In the genomic region with DNA sequence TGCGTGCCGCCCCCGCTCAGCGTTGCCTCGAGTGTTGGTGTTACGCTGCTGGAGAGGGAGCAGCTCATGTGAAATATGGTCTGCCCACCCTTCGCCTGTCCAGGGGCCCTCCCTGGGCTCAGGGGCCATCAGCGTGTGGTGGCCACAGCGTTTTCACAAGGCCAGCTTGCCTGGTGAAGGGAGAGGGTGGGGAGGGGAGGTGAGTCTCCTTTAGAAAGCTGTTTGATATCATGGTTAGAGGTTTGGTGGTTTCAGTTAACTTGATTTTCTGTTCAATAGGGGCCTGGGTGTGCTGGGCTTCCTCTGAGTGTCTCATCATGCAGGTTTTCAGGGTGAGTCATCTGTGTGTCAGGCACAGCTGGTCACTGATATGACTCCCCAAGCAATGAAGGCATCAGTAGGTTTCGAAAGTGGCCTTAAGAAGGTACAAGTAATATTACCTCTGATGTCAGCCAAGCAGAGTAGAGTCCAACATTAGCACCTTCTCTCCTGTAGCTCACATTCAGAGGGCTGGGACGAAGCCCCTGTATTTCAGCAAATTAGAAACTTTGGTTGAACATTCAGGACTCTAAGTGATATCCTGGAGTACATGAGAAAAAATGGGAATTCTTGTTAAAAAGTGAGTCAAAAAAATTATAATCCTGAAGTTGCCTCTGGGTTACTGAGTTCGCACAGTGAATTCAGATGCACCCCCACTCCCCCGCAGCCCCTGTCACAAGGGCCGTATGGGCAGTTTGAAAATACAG, we compare ENCODE assay signal across 1 cellular context.
A peak's percentile ranks its signal among the peaks of the same experiment; 100 is the strongest.
TF ChIP-seq lines count a peak whose summit lies in the region.

No MANE protein-coding gene starts in this region.

TF ChIP-seq in HepG2, 621 proteins besides CTCF, POLR2A, EP300 and RAD21 (continued from another document and continues in another):
- TF ChIP-seq, protein P1, sequence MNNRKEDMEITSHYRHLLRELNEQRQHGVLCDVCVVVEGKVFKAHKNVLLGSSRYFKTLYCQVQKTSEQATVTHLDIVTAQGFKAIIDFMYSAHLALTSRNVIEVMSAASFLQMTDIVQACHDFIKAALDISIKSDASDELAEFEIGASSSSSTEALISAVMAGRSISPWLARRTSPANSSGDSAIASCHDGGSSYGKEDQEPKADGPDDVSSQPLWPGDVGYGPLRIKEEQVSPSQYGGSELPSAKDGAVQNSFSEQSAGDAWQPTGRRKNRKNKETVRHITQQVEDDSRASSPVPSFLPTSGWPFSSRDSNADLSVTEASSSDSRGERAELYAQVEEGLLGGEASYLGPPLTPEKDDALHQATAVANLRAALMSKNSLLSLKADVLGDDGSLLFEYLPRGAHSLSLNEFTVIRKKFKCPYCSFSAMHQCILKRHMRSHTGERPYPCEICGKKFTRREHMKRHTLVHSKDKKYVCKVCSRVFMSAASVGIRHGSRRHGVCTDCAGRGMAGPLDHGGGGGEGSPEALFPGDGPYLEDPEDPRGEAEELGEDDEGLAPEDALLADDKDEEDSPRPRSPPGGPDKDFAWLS (CRISPR knock-in tag; IDR thresholded peaks at IDR 0.05; ENCODE audit: borderline replicate concordance), result no peak
- TF ChIP-seq ZNF737 (CRISPR knock-in tag; IDR thresholded peaks at IDR 0.05; ENCODE audit: borderline replicate concordance) (no peak), SP4 (CRISPR knock-in tag; IDR thresholded peaks at IDR 0.05) (peak; percentile 50; the same call in 1 of the 2 replicates), SMARCE1 (IDR thresholded peaks at IDR 0.05; ENCODE audit: borderline replicate concordance) (no peak), XBP1 (CRISPR knock-in tag; IDR thresholded peaks at IDR 0.05) (no peak), FOSL1 (CRISPR knock-in tag; IDR thresholded peaks at IDR 0.05; ENCODE audit: borderline replicate concordance) (peak; percentile 86), SAP130 (CRISPR knock-in tag; IDR thresholded peaks at IDR 0.05; ENCODE audit: low read depth) (peak; percentile 87), RNF2 (conservative IDR thresholded peaks at IDR 0.05; ENCODE audit: low read depth) (no peak), ZNF674 (CRISPR knock-in tag; IDR thresholded peaks at IDR 0.05; ENCODE audit: low read depth) (no peak), ZNF589 (CRISPR knock-in tag; conservative IDR thresholded peaks at IDR 0.05) (no peak), ZNF709 (CRISPR knock-in tag; IDR thresholded peaks at IDR 0.05) (peak; percentile 18; the same call in 1 of the 2 replicates), RCOR2 (CRISPR knock-in tag; IDR thresholded peaks at IDR 0.05) (no peak), SMYD3 (CRISPR knock-in tag; IDR thresholded peaks at IDR 0.05) (no peak), ZSCAN31 (CRISPR knock-in tag; IDR thresholded peaks at IDR 0.05; ENCODE audit: low read depth) (no peak), KDM2A (CRISPR knock-in tag; IDR thresholded peaks at IDR 0.05; ENCODE audit: borderline replicate concordance, low read depth) (peak; percentile 19; the same call in 1 of the 2 replicates), SPEN (CRISPR knock-in tag; IDR thresholded peaks at IDR 0.05; ENCODE audit: low read depth) (peak; percentile 37; the same call in 1 of the 2 replicates), ARHGAP35 (CRISPR knock-in tag; IDR thresholded peaks at IDR 0.05; ENCODE audit: borderline replicate concordance) (peak; percentile 13; the same call in 1 of the 2 replicates), ZKSCAN8 (CRISPR knock-in tag; IDR thresholded peaks at IDR 0.05; ENCODE audit: borderline replicate concordance) (0 out of 2 replicates have a peak, but pooled peaks have one; percentile 25), FOXA3 (CRISPR knock-in tag; IDR thresholded peaks at IDR 0.05) (peak; percentile 22; the same call in 1 of the 2 replicates)
- TF ChIP-seq, protein P2, sequence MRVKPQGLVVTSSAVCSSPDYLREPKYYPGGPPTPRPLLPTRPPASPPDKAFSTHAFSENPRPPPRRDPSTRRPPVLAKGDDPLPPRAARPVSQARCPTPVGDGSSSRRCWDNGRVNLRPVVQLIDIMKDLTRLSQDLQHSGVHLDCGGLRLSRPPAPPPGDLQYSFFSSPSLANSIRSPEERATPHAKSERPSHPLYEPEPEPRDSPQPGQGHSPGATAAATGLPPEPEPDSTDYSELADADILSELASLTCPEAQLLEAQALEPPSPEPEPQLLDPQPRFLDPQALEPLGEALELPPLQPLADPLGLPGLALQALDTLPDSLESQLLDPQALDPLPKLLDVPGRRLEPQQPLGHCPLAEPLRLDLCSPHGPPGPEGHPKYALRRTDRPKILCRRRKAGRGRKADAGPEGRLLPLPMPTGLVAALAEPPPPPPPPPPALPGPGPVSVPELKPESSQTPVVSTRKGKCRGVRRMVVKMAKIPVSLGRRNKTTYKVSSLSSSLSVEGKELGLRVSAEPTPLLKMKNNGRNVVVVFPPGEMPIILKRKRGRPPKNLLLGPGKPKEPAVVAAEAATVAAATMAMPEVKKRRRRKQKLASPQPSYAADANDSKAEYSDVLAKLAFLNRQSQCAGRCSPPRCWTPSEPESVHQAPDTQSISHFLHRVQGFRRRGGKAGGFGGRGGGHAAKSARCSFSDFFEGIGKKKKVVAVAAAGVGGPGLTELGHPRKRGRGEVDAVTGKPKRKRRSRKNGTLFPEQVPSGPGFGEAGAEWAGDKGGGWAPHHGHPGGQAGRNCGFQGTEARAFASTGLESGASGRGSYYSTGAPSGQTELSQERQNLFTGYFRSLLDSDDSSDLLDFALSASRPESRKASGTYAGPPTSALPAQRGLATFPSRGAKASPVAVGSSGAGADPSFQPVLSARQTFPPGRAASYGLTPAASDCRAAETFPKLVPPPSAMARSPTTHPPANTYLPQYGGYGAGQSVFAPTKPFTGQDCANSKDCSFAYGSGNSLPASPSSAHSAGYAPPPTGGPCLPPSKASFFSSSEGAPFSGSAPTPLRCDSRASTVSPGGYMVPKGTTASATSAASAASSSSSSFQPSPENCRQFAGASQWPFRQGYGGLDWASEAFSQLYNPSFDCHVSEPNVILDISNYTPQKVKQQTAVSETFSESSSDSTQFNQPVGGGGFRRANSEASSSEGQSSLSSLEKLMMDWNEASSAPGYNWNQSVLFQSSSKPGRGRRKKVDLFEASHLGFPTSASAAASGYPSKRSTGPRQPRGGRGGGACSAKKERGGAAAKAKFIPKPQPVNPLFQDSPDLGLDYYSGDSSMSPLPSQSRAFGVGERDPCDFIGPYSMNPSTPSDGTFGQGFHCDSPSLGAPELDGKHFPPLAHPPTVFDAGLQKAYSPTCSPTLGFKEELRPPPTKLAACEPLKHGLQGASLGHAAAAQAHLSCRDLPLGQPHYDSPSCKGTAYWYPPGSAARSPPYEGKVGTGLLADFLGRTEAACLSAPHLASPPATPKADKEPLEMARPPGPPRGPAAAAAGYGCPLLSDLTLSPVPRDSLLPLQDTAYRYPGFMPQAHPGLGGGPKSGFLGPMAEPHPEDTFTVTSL (CRISPR knock-in tag; IDR thresholded peaks at IDR 0.05; ENCODE audit: borderline replicate concordance), result no peak
- TF ChIP-seq, protein P3, sequence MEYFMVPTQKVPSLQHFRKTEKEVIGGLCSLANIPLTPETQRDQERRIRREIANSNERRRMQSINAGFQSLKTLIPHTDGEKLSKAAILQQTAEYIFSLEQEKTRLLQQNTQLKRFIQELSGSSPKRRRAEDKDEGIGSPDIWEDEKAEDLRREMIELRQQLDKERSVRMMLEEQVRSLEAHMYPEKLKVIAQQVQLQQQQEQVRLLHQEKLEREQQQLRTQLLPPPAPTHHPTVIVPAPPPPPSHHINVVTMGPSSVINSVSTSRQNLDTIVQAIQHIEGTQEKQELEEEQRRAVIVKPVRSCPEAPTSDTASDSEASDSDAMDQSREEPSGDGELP (IDR thresholded peaks at IDR 0.05; ENCODE audit: borderline replicate concordance, low read depth), result peak; percentile 98
- TF ChIP-seq, protein P4, sequence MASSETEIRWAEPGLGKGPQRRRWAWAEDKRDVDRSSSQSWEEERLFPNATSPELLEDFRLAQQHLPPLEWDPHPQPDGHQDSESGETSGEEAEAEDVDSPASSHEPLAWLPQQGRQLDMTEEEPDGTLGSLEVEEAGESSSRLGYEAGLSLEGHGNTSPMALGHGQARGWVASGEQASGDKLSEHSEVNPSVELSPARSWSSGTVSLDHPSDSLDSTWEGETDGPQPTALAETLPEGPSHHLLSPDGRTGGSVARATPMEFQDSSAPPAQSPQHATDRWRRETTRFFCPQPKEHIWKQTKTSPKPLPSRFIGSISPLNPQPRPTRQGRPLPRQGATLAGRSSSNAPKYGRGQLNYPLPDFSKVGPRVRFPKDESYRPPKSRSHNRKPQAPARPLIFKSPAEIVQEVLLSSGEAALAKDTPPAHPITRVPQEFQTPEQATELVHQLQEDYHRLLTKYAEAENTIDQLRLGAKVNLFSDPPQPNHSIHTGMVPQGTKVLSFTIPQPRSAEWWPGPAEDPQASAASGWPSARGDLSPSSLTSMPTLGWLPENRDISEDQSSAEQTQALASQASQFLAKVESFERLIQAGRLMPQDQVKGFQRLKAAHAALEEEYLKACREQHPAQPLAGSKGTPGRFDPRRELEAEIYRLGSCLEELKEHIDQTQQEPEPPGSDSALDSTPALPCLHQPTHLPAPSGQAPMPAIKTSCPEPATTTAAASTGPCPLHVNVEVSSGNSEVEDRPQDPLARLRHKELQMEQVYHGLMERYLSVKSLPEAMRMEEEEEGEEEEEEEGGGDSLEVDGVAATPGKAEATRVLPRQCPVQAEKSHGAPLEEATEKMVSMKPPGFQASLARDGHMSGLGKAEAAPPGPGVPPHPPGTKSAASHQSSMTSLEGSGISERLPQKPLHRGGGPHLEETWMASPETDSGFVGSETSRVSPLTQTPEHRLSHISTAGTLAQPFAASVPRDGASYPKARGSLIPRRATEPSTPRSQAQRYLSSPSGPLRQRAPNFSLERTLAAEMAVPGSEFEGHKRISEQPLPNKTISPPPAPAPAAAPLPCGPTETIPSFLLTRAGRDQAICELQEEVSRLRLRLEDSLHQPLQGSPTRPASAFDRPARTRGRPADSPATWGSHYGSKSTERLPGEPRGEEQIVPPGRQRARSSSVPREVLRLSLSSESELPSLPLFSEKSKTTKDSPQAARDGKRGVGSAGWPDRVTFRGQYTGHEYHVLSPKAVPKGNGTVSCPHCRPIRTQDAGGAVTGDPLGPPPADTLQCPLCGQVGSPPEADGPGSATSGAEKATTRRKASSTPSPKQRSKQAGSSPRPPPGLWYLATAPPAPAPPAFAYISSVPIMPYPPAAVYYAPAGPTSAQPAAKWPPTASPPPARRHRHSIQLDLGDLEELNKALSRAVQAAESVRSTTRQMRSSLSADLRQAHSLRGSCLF (CRISPR knock-in tag; IDR thresholded peaks at IDR 0.05; ENCODE audit: borderline replicate concordance), result no peak
- TF ChIP-seq, protein P5, sequence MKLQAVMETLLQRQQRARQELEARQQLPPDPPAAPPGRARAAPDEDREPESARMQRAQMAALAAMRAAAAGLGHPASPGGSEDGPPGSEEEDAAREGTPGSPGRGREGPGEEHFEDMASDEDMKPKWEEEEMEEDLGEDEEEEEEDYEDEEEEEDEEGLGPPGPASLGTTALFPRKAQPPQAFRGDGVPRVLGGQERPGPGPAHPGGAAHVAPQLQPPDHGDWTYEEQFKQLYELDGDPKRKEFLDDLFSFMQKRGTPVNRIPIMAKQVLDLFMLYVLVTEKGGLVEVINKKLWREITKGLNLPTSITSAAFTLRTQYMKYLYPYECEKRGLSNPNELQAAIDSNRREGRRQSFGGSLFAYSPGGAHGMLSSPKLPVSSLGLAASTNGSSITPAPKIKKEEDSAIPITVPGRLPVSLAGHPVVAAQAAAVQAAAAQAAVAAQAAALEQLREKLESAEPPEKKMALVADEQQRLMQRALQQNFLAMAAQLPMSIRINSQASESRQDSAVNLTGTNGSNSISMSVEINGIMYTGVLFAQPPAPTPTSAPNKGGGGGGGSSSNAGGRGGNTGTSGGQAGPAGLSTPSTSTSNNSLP (IDR thresholded peaks at IDR 0.05; ENCODE audit: low read depth, low read length), result 0 out of 2 replicates have a peak, but pooled peaks have one; percentile 19
- TF ChIP-seq, protein P6, sequence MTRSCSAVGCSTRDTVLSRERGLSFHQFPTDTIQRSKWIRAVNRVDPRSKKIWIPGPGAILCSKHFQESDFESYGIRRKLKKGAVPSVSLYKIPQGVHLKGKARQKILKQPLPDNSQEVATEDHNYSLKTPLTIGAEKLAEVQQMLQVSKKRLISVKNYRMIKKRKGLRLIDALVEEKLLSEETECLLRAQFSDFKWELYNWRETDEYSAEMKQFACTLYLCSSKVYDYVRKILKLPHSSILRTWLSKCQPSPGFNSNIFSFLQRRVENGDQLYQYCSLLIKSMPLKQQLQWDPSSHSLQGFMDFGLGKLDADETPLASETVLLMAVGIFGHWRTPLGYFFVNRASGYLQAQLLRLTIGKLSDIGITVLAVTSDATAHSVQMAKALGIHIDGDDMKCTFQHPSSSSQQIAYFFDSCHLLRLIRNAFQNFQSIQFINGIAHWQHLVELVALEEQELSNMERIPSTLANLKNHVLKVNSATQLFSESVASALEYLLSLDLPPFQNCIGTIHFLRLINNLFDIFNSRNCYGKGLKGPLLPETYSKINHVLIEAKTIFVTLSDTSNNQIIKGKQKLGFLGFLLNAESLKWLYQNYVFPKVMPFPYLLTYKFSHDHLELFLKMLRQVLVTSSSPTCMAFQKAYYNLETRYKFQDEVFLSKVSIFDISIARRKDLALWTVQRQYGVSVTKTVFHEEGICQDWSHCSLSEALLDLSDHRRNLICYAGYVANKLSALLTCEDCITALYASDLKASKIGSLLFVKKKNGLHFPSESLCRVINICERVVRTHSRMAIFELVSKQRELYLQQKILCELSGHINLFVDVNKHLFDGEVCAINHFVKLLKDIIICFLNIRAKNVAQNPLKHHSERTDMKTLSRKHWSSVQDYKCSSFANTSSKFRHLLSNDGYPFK (CRISPR knock-in tag; IDR thresholded peaks at IDR 0.05; ENCODE audit: borderline replicate concordance), result no peak
- TF ChIP-seq, protein P7, sequence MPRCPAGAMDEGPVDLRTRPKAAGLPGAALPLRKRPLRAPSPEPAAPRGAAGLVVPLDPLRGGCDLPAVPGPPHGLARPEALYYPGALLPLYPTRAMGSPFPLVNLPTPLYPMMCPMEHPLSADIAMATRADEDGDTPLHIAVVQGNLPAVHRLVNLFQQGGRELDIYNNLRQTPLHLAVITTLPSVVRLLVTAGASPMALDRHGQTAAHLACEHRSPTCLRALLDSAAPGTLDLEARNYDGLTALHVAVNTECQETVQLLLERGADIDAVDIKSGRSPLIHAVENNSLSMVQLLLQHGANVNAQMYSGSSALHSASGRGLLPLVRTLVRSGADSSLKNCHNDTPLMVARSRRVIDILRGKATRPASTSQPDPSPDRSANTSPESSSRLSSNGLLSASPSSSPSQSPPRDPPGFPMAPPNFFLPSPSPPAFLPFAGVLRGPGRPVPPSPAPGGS (CRISPR knock-in tag; IDR thresholded peaks at IDR 0.05), result 0 out of 2 replicates have a peak, but pooled peaks have one; percentile 36
- TF ChIP-seq, protein P8, sequence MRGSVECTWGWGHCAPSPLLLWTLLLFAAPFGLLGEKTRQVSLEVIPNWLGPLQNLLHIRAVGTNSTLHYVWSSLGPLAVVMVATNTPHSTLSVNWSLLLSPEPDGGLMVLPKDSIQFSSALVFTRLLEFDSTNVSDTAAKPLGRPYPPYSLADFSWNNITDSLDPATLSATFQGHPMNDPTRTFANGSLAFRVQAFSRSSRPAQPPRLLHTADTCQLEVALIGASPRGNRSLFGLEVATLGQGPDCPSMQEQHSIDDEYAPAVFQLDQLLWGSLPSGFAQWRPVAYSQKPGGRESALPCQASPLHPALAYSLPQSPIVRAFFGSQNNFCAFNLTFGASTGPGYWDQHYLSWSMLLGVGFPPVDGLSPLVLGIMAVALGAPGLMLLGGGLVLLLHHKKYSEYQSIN (CRISPR knock-in tag; IDR thresholded peaks at IDR 0.05; ENCODE audit: borderline replicate concordance), result no peak
- TF ChIP-seq, protein P9, sequence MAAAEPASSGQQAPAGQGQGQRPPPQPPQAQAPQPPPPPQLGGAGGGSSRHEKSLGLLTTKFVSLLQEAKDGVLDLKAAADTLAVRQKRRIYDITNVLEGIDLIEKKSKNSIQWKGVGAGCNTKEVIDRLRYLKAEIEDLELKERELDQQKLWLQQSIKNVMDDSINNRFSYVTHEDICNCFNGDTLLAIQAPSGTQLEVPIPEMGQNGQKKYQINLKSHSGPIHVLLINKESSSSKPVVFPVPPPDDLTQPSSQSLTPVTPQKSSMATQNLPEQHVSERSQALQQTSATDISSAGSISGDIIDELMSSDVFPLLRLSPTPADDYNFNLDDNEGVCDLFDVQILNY (CRISPR knock-in tag; conservative IDR thresholded peaks at IDR 0.05), result no peak
